12 cellular contexts compared by ENCODE assay signal in genomic region chr21:38659936-38660332, GRCh38.
A peak's percentile ranks its signal among the peaks of the same experiment; 100 is the strongest.
DNase-seq lines count a peak whose midpoint lies in the region; ATAC-seq and TF ChIP-seq lines count a peak whose summit lies in the region.
"Had no signal": no experiment of that assay in that cellular context is flagged by ENCODE, and none has a peak within 500 bp of the region (broad histone marks: within the 10 kb centered on the region; RNA-seq: fewer than 3 reads in every experiment).

No MANE protein-coding gene starts in this region.

- H3K27me3 ChIP-seq in left ventricle myocardium inferior (ENCODE audit: low read depth): peaks cover 97% of the 10 kb centered on the region
- H3K27me3 ChIP-seq in right atrium auricular region: peaks cover 10 to 13% of the 10 kb centered on the region in 2 donors
- H3K27me3 ChIP-seq in uterus: peaks cover 4 to 32% of the 10 kb centered on the region in 2 donors

- no peak for TF ChIP-seq POLR2A in uterus (IDR thresholded peaks at IDR 0.05)

- H3K27me3 Mint-ChIP-seq in chondrocyte (ENCODE audit: low read depth): no peaks in the 10 kb centered on the region
- H3K27me3 Mint-ChIP-seq in natural killer cell treated with Interleukin-12 subunit alpha and Interleukin-12 subunit beta and Interleukin-15 and Interleukin-18, amount 100 ng/mL, for 72 hours: peaks cover 48 to 57% of the 10 kb centered on the region in 2 donors

- H3K4me1 ChIP-seq in left ventricle myocardium inferior (peaks cover 17% of the 10 kb centered on the region), right atrium auricular region (peaks cover 0 to 15% of the 10 kb centered on the region in 2 donors), uterus (peaks cover 0 to 6% of the 10 kb centered on the region in 2 donors)

- TF ChIP-seq CTCF in left ventricle myocardium inferior (IDR thresholded peaks at IDR 0.05; ENCODE audit: borderline replicate concordance) (no peak), right atrium auricular region (IDR thresholded peaks at IDR 0.05) (no peak), chondrocyte (IDR thresholded peaks at IDR 0.05) (no peak), uterus (IDR thresholded peaks at IDR 0.05) (no peak)

- H3K4me1 Mint-ChIP-seq in chondrocyte (ENCODE audit: low read depth): peaks cover 56% of the 10 kb centered on the region
- peaks cover 5 to 11% of the 10 kb centered on the region in 2 donors for H3K4me1 Mint-ChIP-seq in natural killer cell treated with Interleukin-12 subunit alpha and Interleukin-12 subunit beta and Interleukin-15 and Interleukin-18, amount 100 ng/mL, for 72 hours (ENCODE audit: low read depth in 2 of 2)

- H3K27ac Mint-ChIP-seq in chondrocyte (ENCODE audit: unreplicated experiment): no peak overlapping the region
- H3K27ac Mint-ChIP-seq in natural killer cell treated with Interleukin-12 subunit alpha and Interleukin-12 subunit beta and Interleukin-15 and Interleukin-18, amount 100 ng/mL, for 72 hours: no peak overlapping the region

- H3K27ac ChIP-seq in left ventricle myocardium inferior (replicated peaks): no peak overlapping the region
- H3K27ac ChIP-seq in right atrium auricular region: no peak overlapping the region
- no peak overlapping the region for H3K27ac ChIP-seq in uterus

- H3K36me3 Mint-ChIP-seq in chondrocyte (ENCODE audit: low read depth): peaks cover 3% of the 10 kb centered on the region
- no peaks in the 10 kb centered on the region for H3K36me3 Mint-ChIP-seq in natural killer cell treated with Interleukin-12 subunit alpha and Interleukin-12 subunit beta and Interleukin-15 and Interleukin-18, amount 100 ng/mL, for 72 hours

- peak overlapping the region; percentile 74 for H3K4me3 Mint-ChIP-seq in chondrocyte (ENCODE audit: unreplicated experiment)
- peak overlapping the region; percentile 62 for H3K4me3 Mint-ChIP-seq in natural killer cell treated with Interleukin-12 subunit alpha and Interleukin-12 subunit beta and Interleukin-15 and Interleukin-18, amount 100 ng/mL, for 72 hours

- no peaks in the 10 kb centered on the region for H3K36me3 ChIP-seq in left ventricle myocardium inferior
- no peaks in the 10 kb centered on the region for H3K36me3 ChIP-seq in right atrium auricular region
- H3K36me3 ChIP-seq in uterus: no peaks in the 10 kb centered on the region

- H3K4me3 ChIP-seq in left ventricle myocardium inferior (peak overlapping the region; percentile 68), right atrium auricular region (peak overlapping the region in 1 of 2 donors; percentile 55), uterus (peak overlapping the region; percentile 37 to 43)

- no peak for DNase-seq in left ventricle myocardium inferior
- DNase-seq in right atrium auricular region (ENCODE audit: low spot score): no peak
- DNase-seq in chondrocyte (ENCODE audit: low spot score): no peak
- no peak for DNase-seq in natural killer cell treated with Interleukin-12 subunit alpha and Interleukin-12 subunit beta and Interleukin-15 and Interleukin-18, amount 100 ng/mL, for 72 hours (ENCODE audit: low spot score)
- no peak for DNase-seq in uterus
- DNase-seq in NCI-H1694 (lab: John Stamatoyannopoulos, UW): no peak
- DNase-seq in stimulated activated CD4-positive, alpha-beta T cell treated with anti-CD3 and anti-CD28 coated beads, Interleukin-4, amount 100 ng/mL, for 1 hour: no peak
- DNase-seq: activated CD4-positive, CD25-positive, alpha-beta regulatory T cell; IMR-90; NCI-H2107; small intestine had no signal

- H3K9me3 Mint-ChIP-seq in chondrocyte (ENCODE audit: low read depth): no peaks in the 10 kb centered on the region
- no peaks in the 10 kb centered on the region for H3K9me3 Mint-ChIP-seq in natural killer cell treated with Interleukin-12 subunit alpha and Interleukin-12 subunit beta and Interleukin-15 and Interleukin-18, amount 100 ng/mL, for 72 hours

- no peak for ATAC-seq in natural killer cell treated with Interleukin-12 subunit alpha and Interleukin-12 subunit beta and Interleukin-15 and Interleukin-18, amount 100 ng/mL, for 72 hours
- ATAC-seq in GM21529 (IDR thresholded peaks at IDR 0.05; ENCODE audit: unreplicated experiment): no peak

- intact Hi-C loops in left ventricle myocardium inferior (cut with micrococcal nuclease) (no loop called here), uterus (cut with DNase I; ENCODE audit: low total_unique reads) (no loop called here)

- H3K9me3 ChIP-seq in left ventricle myocardium inferior (replicated peaks) (no peaks in the 10 kb centered on the region), right atrium auricular region (no peaks in the 10 kb centered on the region), uterus (no peaks in the 10 kb centered on the region)
